In genomic region chr20:44700306-44700705, GRCh38 we compare ENCODE assay signal across 1 cellular context.
TF ChIP-seq lines count a peak whose summit lies in the region.

No MANE protein-coding gene starts in this region.

TF ChIP-seq in IMR-90, 13 proteins besides CTCF, POLR2A, EP300 and RAD21 (continued from another document):
- TF ChIP-seq ELK1 (IDR thresholded peaks at IDR 0.05; ENCODE audit: borderline replicate concordance, low read depth, low read length) (no peak), FOS (IDR thresholded peaks at IDR 0.05; ENCODE audit: low read depth, low read length) (no peak), MXI1 (IDR thresholded peaks at IDR 0.05; ENCODE audit: borderline replicate concordance, low read depth, low read length) (no peak), BHLHE40 (IDR thresholded peaks at IDR 0.05; ENCODE audit: low read depth, low read length) (no peak), NFE2L2 (IDR thresholded peaks at IDR 0.05; ENCODE audit: low read depth, low read length) (no peak), USF2 (IDR thresholded peaks at IDR 0.05; ENCODE audit: low read depth, low read length) (no peak)
TF ChIP-seq in IMR-90: peak in this region for 0.
